8 cellular contexts compared by ENCODE assay signal in the genomic region with DNA sequence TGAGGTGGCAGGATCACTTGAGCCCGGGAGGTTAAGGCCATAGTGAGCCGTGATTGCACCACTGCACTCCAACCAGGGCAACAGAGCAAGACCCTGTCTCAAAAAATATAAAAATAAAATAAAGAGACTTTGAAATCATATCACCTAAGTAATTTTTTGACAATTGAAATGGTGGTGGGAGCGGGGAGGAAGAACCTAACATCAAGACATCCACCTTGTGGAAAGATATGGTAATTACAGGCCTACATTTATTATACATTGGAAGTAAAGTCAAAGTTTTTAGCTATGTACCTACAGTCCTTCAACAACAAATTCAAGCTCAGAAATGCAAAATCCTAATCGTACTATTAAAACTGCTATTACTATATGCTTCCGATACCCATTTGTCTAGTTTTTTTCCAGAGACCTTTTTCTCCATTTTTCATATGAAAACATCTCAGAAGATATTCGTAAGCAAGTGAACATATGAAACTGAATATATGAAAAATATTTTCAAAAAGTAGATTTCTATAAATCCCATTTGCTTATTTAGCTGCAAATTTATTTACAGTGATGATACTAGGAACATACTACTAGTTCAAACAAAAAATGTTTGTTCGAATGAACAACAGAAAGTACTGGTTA.
DNase-seq lines count a peak whose midpoint lies in the region; ATAC-seq and TF ChIP-seq lines count a peak whose summit lies in the region.

No MANE protein-coding gene starts in this region.

- ATAC-seq in GM18867 (IDR thresholded peaks at IDR 0.05; ENCODE audit: unreplicated experiment) (peak; percentile 47), mucosa of descending colon (peak; percentile 48), GM21529 (IDR thresholded peaks at IDR 0.05; ENCODE audit: unreplicated experiment) (no peak), HG02884 (IDR thresholded peaks at IDR 0.05; ENCODE audit: unreplicated experiment) (no peak)

- H3K36me3 ChIP-seq in mucosa of descending colon (ENCODE audit: low read depth), result no peaks in the 10 kb centered on the region

- H3K9me3 ChIP-seq in mucosa of descending colon, result no peaks in the 10 kb centered on the region

- in situ Hi-C loops in ACHN (cut with HindIII; ENCODE audit: low pct_ligation_motif_present, low pct_unique_long_range_greater_than_20kb, low sequenced_read_pairs), result no loop called here

- DNase-seq in ACHN (peak; percentile 49), NCI-H345 (lab: John Stamatoyannopoulos, UW) (peak; percentile 28), cerebellar cortex (ENCODE audit: low spot score) (peak; percentile 62), mucosa of descending colon (no peak), mesenteric fat pad (ENCODE audit: low spot score) (no peak)

- H3K4me1 ChIP-seq in mucosa of descending colon (ENCODE audit: low read depth), result no peaks in the 10 kb centered on the region

- peak; percentile 41 for TF ChIP-seq CTCF in mucosa of descending colon (IDR thresholded peaks at IDR 0.05)

- intact Hi-C loops in mucosa of descending colon (cut with DNase I, micrococcal nuclease), result no loop called here

- H3K4me3 ChIP-seq in mucosa of descending colon, result no peak overlapping the region

Comparison
In these comparisons a context has a peak if more than half of its experiments do, and no peak if none do; other contexts are left out.
1. DNase-seq: peak in ACHN (single experiment), NCI-H345 (single experiment) and cerebellar cortex (single experiment); none in mucosa of descending colon (0 of 3) and mesenteric fat pad (single experiment).
2. ATAC-seq: peak in GM18867 (single experiment) and mucosa of descending colon (single experiment); none in GM21529 (single experiment) and HG02884 (single experiment).